34 cellular contexts compared by ENCODE assay signal in genomic region chr10:66202101-66202500, GRCh38.
"Had no signal": no experiment of that assay in that cellular context is flagged by ENCODE, and none has a peak within 500 bp of the region (broad histone marks: within the 10 kb centered on the region; RNA-seq: fewer than 3 reads in every experiment).

No MANE protein-coding gene starts in this region.

- H3K4me1 ChIP-seq: adrenal gland, body of pancreas, breast epithelium had no signal

- H3K4me3 ChIP-seq: adrenal gland, body of pancreas, breast epithelium had no signal

- FAIRE-seq: astrocyte, colon, TTC549 had no signal

- H3K36me3 ChIP-seq: adrenal gland, brain microvascular endothelial cell, breast epithelium had no signal

- DNase-seq: activated B cell treated with CpG ODN at 0.5 μM for 24 hours; activated CD4-positive, alpha-beta memory T cell treated with anti-CD3 and anti-CD28 coated beads for 36 hours; activated CD4-positive, alpha-beta T cell treated with anti-CD3 and anti-CD28 coated beads for 4 hours; activated CD4-positive, alpha-beta T cell treated with anti-CD3 and anti-CD28 coated beads, Interleukin-2, amount 10 ng/mL, durations not matched to agents 24 days and 14 days; activated CD4-positive, alpha-beta T cell treated with anti-CD3 and anti-CD28 coated beads, Interleukin-2, amount 50 U/mL, for 1 hour; activated CD4-positive, alpha-beta T cell treated with anti-CD3 and anti-CD28 coated beads, Interleukin-2, amount 50 U/mL, for 4 hours; activated CD4-positive, CD25-positive, alpha-beta regulatory T cell treated with anti-CD3 and anti-CD28 coated beads, Interleukin-2, amount 50 U/mL, for 72 hours; activated CD8-positive, alpha-beta memory T cell treated with anti-CD3 and anti-CD28 coated beads, Interleukin-2, amount 50 U/mL, for 4 hours; activated CD8-positive, alpha-beta T cell treated with anti-CD3 and anti-CD28 coated beads for 36 hours; activated effector memory CD4-positive, alpha-beta T cell treated with anti-CD3 and anti-CD28 coated beads, Interleukin-2, amount 50 U/mL, for 16 hours; activated gamma-delta T cell treated with Interleukin-2 at 50 U/mL for 16 hours; activated naive CD4-positive, alpha-beta T cell; activated naive CD4-positive, alpha-beta T cell treated with anti-CD3 and anti-CD28 coated beads for 36 hours; activated naive CD4-positive, alpha-beta T cell treated with anti-CD3 and anti-CD28 coated beads, Interleukin-2, amount 50 U/mL, for 16 hours; activated naive CD8-positive, alpha-beta T cell treated with anti-CD3 and anti-CD28 coated beads for 36 hours; activated T-cell treated with anti-CD3 and anti-CD28 coated beads for 4 hours; activated T-cell treated with anti-CD3 and anti-CD28 coated beads, Interleukin-2, amount 50 U/mL, for 1 hour; activated T-cell treated with anti-CD3 and anti-CD28 coated beads, Interleukin-2, amount 50 U/mL, for 4 hours; activated T-cell treated with anti-CD3 and anti-CD28 coated beads, Interleukin-2, amount 50 U/mL, for 72 hours; adrenal gland; amniotic stem cell; aorta; body of pancreas; brain microvascular endothelial cell; central memory CD4-positive, alpha-beta T cell; T-helper 2 cell; T-helper 9 cell had no signal

- H3K27ac ChIP-seq: adrenal gland, body of pancreas, brain microvascular endothelial cell, breast epithelium, VCaP had no signal

- ATAC-seq: activated CD8-positive, alpha-beta T cell treated with anti-CD3 and anti-CD28 coated beads for 36 hours; activated naive CD4-positive, alpha-beta T cell treated with anti-CD3 and anti-CD28 coated beads, Interleukin-2, amount 50 U/mL, for 72 hours; activated T-cell treated with anti-CD3 and anti-CD28 coated beads, Interleukin-2, amount 50 U/mL, for 4 hours; activated T-cell treated with anti-CD3 and anti-CD28 coated beads, Interleukin-2, amount 50 U/mL, for 72 hours; activated T-helper 17 cell treated with anti-CD3 and anti-CD28 coated beads, Interleukin-2, amount 50 U/mL, for 72 hours; body of pancreas had no signal

- H3K9me3 ChIP-seq: adrenal gland, body of pancreas, breast epithelium had no signal

- H3K27me3 ChIP-seq: adrenal gland, body of pancreas, brain microvascular endothelial cell, breast epithelium had no signal
